8 cellular contexts compared by ENCODE assay signal in the genomic region with DNA sequence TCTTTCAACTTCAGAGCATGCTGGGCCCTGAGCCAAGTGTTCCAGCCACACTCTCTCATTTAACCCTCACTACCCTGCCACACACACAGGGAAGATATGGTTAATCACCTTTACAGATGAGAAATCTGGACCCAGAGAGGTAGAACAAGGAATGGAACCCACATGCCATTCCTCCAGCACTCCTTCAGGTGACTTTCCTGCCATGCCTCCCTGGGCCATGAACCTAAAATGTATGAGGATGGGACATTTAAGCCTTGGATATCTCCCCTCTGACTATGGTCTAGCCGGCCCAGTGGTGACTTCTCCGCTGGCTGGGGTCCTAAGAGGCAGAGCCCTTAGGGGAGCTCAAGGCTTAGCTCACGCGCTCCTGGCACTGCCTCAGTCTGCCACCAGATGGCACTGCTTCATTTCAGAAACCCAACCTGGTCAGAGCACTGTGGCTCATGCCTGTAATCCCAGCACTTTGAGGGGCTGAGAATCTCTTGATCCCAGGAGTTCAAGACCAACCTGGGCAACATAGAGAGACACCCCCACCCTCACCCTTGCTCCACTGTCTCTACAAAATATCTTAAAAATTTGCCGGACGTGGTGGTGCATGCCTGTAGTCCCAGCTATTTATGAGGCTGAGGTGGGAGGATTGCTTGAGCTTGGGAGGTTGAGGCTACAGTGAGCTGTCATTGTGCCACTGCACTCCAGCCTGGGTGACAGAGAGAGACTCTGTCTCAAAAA. TPM values are rescaled to one million over a fixed set of nuclear protein-coding genes. Genes with fewer than 3 reads are reported as not detected.
DNase-seq lines count a peak whose midpoint lies in the region; ATAC-seq, FAIRE-seq and TF ChIP-seq lines count a peak whose summit lies in the region.

No MANE protein-coding gene starts in this region.

- H2AK5ac ChIP-seq in H1 (ENCODE audit: low read depth, low read length) = no peak overlapping the region

- no peaks in the 10 kb centered on the region for H4K20me1 ChIP-seq in H1 (replicated peaks in 1 of 2; ENCODE audit: control insufficient read depth in 1 of 2, insufficient read depth in 2 of 2, low read length in 2 of 2)

- WGBS in H1 (ENCODE audit: extremely low coverage in 1 of 2, insufficient coverage in 1 of 2, insufficient read length in 1 of 2, insufficient replicate concordance in 2 of 2, low coverage in 1 of 2, low lambda C conversion rate in 2 of 2, missing lambda C conversion rate in 1 of 2), 2 experiments = 15% methylated on average over 6 of the region's 6 CpGs; no CpG with 5 or more reads in 1 of the 2 experiments

- CTCF ChIA-PET in H1 (lab: Charles Lee; ENCODE audit: partially characterized antibody) = interaction anchor here (0.5 to 10.2 kb wide), 58 partner anchors 10 to 686 kb away, joined by 3 to 137 read pairs (median 4); a partner anchor contains a TSS

- H3K4me2 ChIP-seq in H1 (ENCODE audit: insufficient read depth in 1 of 2, low read depth in 2 of 2, low read length in 2 of 2) = no peak overlapping the region

- peak; percentile 56 for DNase-seq in COLO829 (ENCODE audit: low spot score)
- DNase-seq in HFF-Myc (ENCODE audit: extremely low read depth, low read depth) = peak; percentile 47
- DNase-seq in NCI-H82 treated with DMSO at 0.1 percent for 48 hours (lab: John Stamatoyannopoulos, UW; ENCODE audit: unreplicated experiment) = peak; percentile 46
- DNase-seq in activated CD8-positive, alpha-beta memory T cell treated with anti-CD3 and anti-CD28 coated beads for 48 hours (ENCODE audit: low read depth in 2 of 3, low spot score in 2 of 3) = peak; percentile 48 to 73 (median 67)
- peak; percentile 87 to 95 for DNase-seq in H1 (ENCODE audit: low read depth in 1 of 2, low spot score in 2 of 2)
- peak; percentile 91 for DNase-seq in mesenteric fat pad (ENCODE audit: low spot score)
- DNase-seq in stimulated activated CD8-positive, alpha-beta memory T cell treated with anti-CD3 and anti-CD28 coated beads, Interleukin-2, amount 100 ng/mL, for 1 hour (ENCODE audit: low read depth in 2 of 2) = peak; percentile 61 to 62

- no peak for TF ChIP-seq POLR2A in H1 (IDR thresholded peaks at IDR 0.05; ENCODE audit: control extremely low read depth in 1 of 2, low read depth in 2 of 2, low read length in 2 of 2)

- no peak overlapping the region for H3K14ac ChIP-seq in H1 (ENCODE audit: insufficient read length)

- no peaks in the 10 kb centered on the region for H3K9me3 ChIP-seq in H1 (ENCODE audit: insufficient read depth in 2 of 2, low read depth in 1 of 2, low read length in 1 of 2)

- POLR2A ChIA-PET in H1 (lab: Charles Lee; ENCODE audit: partially characterized antibody) = interaction anchor here (0.9 to 2.8 kb wide), 6 partner anchors 37 to 180 kb away, joined by 3 to 15 read pairs (median 5); a partner anchor contains a TSS

- no peaks in the 10 kb centered on the region for H3K79me1 ChIP-seq in H1 (ENCODE audit: low read depth, low read length)

- H3K79me2 ChIP-seq in H1 (ENCODE audit: control insufficient read depth in 1 of 2, insufficient read depth in 2 of 2, low read length in 2 of 2) = peaks cover 7 to 19% of the 10 kb centered on the region in 2 experiments

- H3K23me2 ChIP-seq in H1 (ENCODE audit: low read depth, low read length) = no peaks in the 10 kb centered on the region

- 0 out of 2 replicates have a peak overlapping the region, but pooled peaks have one; percentile 69 for H2AFZ ChIP-seq in H1 (ENCODE audit: low read length)

- no peak overlapping the region for H3K56ac ChIP-seq in H1 (replicated peaks; ENCODE audit: insufficient read length, low read depth, low read length)

- ATAC-seq in HG02938 (IDR thresholded peaks at IDR 0.05; ENCODE audit: unreplicated experiment) = no peak

- no peak overlapping the region for H3K27ac ChIP-seq in H1 (ENCODE audit: low read depth, low read length)

- H3K4me3 ChIP-seq in HFF-Myc (replicated peaks; ENCODE audit: low read depth, low read length) = no peak overlapping the region
- H3K4me3 ChIP-seq in H1 (ENCODE audit: extremely low read depth in 1 of 4, insufficient read depth in 2 of 4, low read depth in 3 of 4, low read length in 4 of 4) = no peak overlapping the region

- no peak overlapping the region for H2BK5ac ChIP-seq in H1 (ENCODE audit: low read depth, low read length)

- no peak overlapping the region for H2BK20ac ChIP-seq in H1 (ENCODE audit: low read length)

- H2BK12ac ChIP-seq in H1 (ENCODE audit: low read depth, low read length) = no peak overlapping the region

- H4K91ac ChIP-seq in H1 (replicated peaks; ENCODE audit: insufficient read length, low read length) = no peak overlapping the region

- H3K23ac ChIP-seq in H1 (ENCODE audit: insufficient read length) = no peak overlapping the region

- TF ChIP-seq CTCF in HFF-Myc (IDR thresholded peaks at IDR 0.05; ENCODE audit: low read depth, low read length, missing control alignments) (peak; percentile 96), H1 (IDR thresholded peaks at IDR 0.05; ENCODE audit: control extremely low read depth in 1 of 3, insufficient read depth in 1 of 3, low read depth in 1 of 3, low read length in 3 of 3) (peak; percentile 89 to 98 (median 97))

- H4K5ac ChIP-seq in H1 (ENCODE audit: insufficient read length, low read depth, low read length) = no peak overlapping the region

- H3K4me1 ChIP-seq in H1 (replicated peaks in 1 of 4; ENCODE audit: control insufficient read depth in 3 of 4, insufficient read depth in 4 of 4, low read length in 3 of 4) = no peaks in the 10 kb centered on the region

- 0 out of 7 replicates have a peak, but pooled peaks cover 0 to 2% (median 0%) of the 10 kb centered on the region in 4 experiments for H3K27me3 ChIP-seq in H1 (replicated peaks in 1 of 4; ENCODE audit: control insufficient read depth in 3 of 4, extremely low read depth in 1 of 4, insufficient read depth in 3 of 4, low read length in 3 of 4)

- no peak overlapping the region for H2BK15ac ChIP-seq in H1 (ENCODE audit: low read length)

- no peak for TF ChIP-seq EP300 in H1 (IDR thresholded peaks at IDR 0.05; ENCODE audit: borderline replicate concordance in 1 of 2, low read depth in 2 of 2, low read length in 2 of 2)

- no peak overlapping the region for H3K9ac ChIP-seq in H1 (replicated peaks in 1 of 4; ENCODE audit: extremely low read depth in 1 of 4, low read depth in 3 of 4, low read length in 3 of 4)

- H3K4ac ChIP-seq in H1 (replicated peaks; ENCODE audit: insufficient read length, low read depth, low read length) = no peak overlapping the region

- peak; percentile 91 to 92 for TF ChIP-seq RAD21 in H1 (IDR thresholded peaks at IDR 0.05 in 1 of 2, conservative IDR thresholded peaks at IDR 0.05 in 1 of 2; ENCODE audit: low read depth in 2 of 2, low read length in 2 of 2)

- no peaks in the 10 kb centered on the region; a peak in 1 of 8 replicates for H3K36me3 ChIP-seq in H1 (ENCODE audit: control insufficient read depth in 2 of 4, insufficient read depth in 4 of 4, low read length in 3 of 4)

- H3K18ac ChIP-seq in H1 (ENCODE audit: extremely low read depth, low read length) = no peak overlapping the region

- FAIRE-seq in H1 (lab: Jason Lieb, UNC) = peak; percentile 95

- no peak overlapping the region for H2BK120ac ChIP-seq in H1 (replicated peaks; ENCODE audit: low read depth, low read length)

- H4K8ac ChIP-seq in H1 (ENCODE audit: extremely low read depth, insufficient read depth, low read length) = no peak overlapping the region

TF ChIP-seq in H1, 55 proteins besides CTCF, POLR2A, EP300 and RAD21 (continues in another document):
- TF ChIP-seq GTF2F1 (IDR thresholded peaks at IDR 0.05; ENCODE audit: borderline replicate concordance, low read depth, low read length) = no peak
- no peak for TF ChIP-seq SP1 (IDR thresholded peaks at IDR 0.05; ENCODE audit: low read depth, low read length)
- no peak for TF ChIP-seq SP2 (IDR thresholded peaks at IDR 0.05; ENCODE audit: low read length)
- TF ChIP-seq SRF (IDR thresholded peaks at IDR 0.05; ENCODE audit: low read depth, low read length) = no peak
- no peak for TF ChIP-seq NRF1 (IDR thresholded peaks at IDR 0.05; ENCODE audit: low read depth, low read length)
- no peak for TF ChIP-seq BCL11A (IDR thresholded peaks at IDR 0.05; ENCODE audit: low read depth in 2 of 2, low read length in 2 of 2)
- TF ChIP-seq TEAD4 (IDR thresholded peaks at IDR 0.05; ENCODE audit: low read depth, low read length) = no peak
- TF ChIP-seq CBX5 (IDR thresholded peaks at IDR 0.05; ENCODE audit: low read depth, low read length) = no peak
- no peak for TF ChIP-seq TBP (IDR thresholded peaks at IDR 0.05; ENCODE audit: low read depth, low read length)
- TF ChIP-seq CHD1 (IDR thresholded peaks at IDR 0.05; ENCODE audit: low read depth, low read length) = no peak
- TF ChIP-seq, protein P1, sequence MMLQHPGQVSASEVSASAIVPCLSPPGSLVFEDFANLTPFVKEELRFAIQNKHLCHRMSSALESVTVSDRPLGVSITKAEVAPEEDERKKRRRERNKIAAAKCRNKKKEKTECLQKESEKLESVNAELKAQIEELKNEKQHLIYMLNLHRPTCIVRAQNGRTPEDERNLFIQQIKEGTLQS (IDR thresholded peaks at IDR 0.05; ENCODE audit: insufficient read depth, low read depth, low read length) = no peak
- no peak for TF ChIP-seq ASH2L (IDR thresholded peaks at IDR 0.05; ENCODE audit: low read length)
- no peak for TF ChIP-seq JUN (IDR thresholded peaks at IDR 0.05; ENCODE audit: low read depth, low read length)

RNA-seq across cellular contexts. Expression of a gene that starts 2.2 kb away (rescaled TPM):
- 29.7 and 31.0 TPM in 2 replicates for total RNA-seq in H1 (2021; fragmentation: NEBNext Ultra II Directional; extraction: Animal tissue kit (Norgen Biotek cat#: 25700))
- polyA plus RNA-seq in H1 (2011; rRNA removed) = 9.8 and 10.1 TPM in 2 replicates
- polyA plus RNA-seq in H1 (2011; cell fraction: cytosol; rRNA removed) = 13.0 TPM
- polyA plus RNA-seq in H1 (2011; cell fraction: nucleus; rRNA removed) = 15.6 TPM
- 18.9 to 24.1 TPM (median 21.5 TPM) in 4 replicates for polyA plus RNA-seq in H1 (2012, experiment 1 of 2)
- 1.7 TPM for polyA plus RNA-seq in H1 (2012, experiment 2 of 2)
- 14.1 TPM for polyA plus RNA-seq in H1 (2013, experiment 1 of 2)
- polyA plus RNA-seq in H1 (2013, experiment 2 of 2) = 12.5 TPM
- 30.5 and 38.8 TPM in 2 replicates for polyA minus RNA-seq in H1 (2011; rRNA and poly(A)+ RNA removed)
- polyA minus RNA-seq in H1 (2011; cell fraction: cytosol; rRNA and poly(A)+ RNA removed) = 16.5 TPM
- 18.5 TPM for polyA minus RNA-seq in H1 (2011; cell fraction: nucleus; rRNA and poly(A)+ RNA removed)
- total RNA-seq in mesenteric fat pad = 23.9 TPM

RNA-seq across cellular contexts. Expression of a gene that starts 36.5 kb away (rescaled TPM):
- 32.6 and 35.2 TPM in 2 replicates for total RNA-seq in H1 (2021; fragmentation: NEBNext Ultra II Directional; extraction: Animal tissue kit (Norgen Biotek cat#: 25700))
- 7.1 and 8.2 TPM in 2 replicates for polyA plus RNA-seq in H1 (2011; rRNA removed)
- polyA plus RNA-seq in H1 (2011; cell fraction: cytosol; rRNA removed) = 6.3 TPM
- polyA plus RNA-seq in H1 (2011; cell fraction: nucleus; rRNA removed) = 13.1 TPM
- polyA plus RNA-seq in H1 (2012, experiment 1 of 2) = 11.4 to 13.5 TPM (median 12.6 TPM) in 4 replicates
- 2.7 TPM for polyA plus RNA-seq in H1 (2012, experiment 2 of 2)
- 7.7 TPM for polyA plus RNA-seq in H1 (2013, experiment 1 of 2)
- 7.6 TPM for polyA plus RNA-seq in H1 (2013, experiment 2 of 2)
- polyA minus RNA-seq in H1 (2011; rRNA and poly(A)+ RNA removed) = 55.6 and 59.4 TPM in 2 replicates
- 29.8 TPM for polyA minus RNA-seq in H1 (2011; cell fraction: cytosol; rRNA and poly(A)+ RNA removed)
- polyA minus RNA-seq in H1 (2011; cell fraction: nucleus; rRNA and poly(A)+ RNA removed) = 37.0 TPM
- total RNA-seq in mesenteric fat pad = 25.1 TPM
